Comparison of ENCODE assay signal across 39 cellular contexts in genomic region chrX:133042260-133042659, GRCh38. TPM values are rescaled to one million over a fixed set of nuclear protein-coding genes. Genes with fewer than 3 reads are reported as not detected.
"Had no signal": no experiment of that assay in that cellular context is flagged by ENCODE, and none has a peak within 500 bp of the region (broad histone marks: within the 10 kb centered on the region; RNA-seq: fewer than 3 reads in every experiment).

No MANE protein-coding gene starts in this region.

- H3K9me3 ChIP-seq: adrenal gland, body of pancreas had no signal

- H3K4me3 ChIP-seq: adrenal gland, ascending aorta, body of pancreas, breast epithelium, cardiac muscle cell had no signal

- H3K27me3 ChIP-seq: ascending aorta, body of pancreas, brain microvascular endothelial cell, cardiac muscle cell had no signal

- H3K27ac ChIP-seq: adrenal gland, ascending aorta, body of pancreas, brain microvascular endothelial cell, breast epithelium, cardiac muscle cell had no signal

- H3K36me3 ChIP-seq: adrenal gland, ascending aorta, brain microvascular endothelial cell, breast epithelium, cardiac muscle cell had no signal

- ATAC-seq: activated naive CD4-positive, alpha-beta T cell treated with anti-CD3 and anti-CD28 coated beads, Interleukin-2, amount 50 U/mL, for 72 hours; activated naive CD8-positive, alpha-beta T cell treated with anti-CD3 and anti-CD28 coated beads, Interleukin-2, amount 50 U/mL, for 24 hours; activated T-cell treated with anti-CD3 and anti-CD28 coated beads, Interleukin-2, amount 50 U/mL, for 4 hours; activated T-cell treated with anti-CD3 and anti-CD28 coated beads, Interleukin-2, amount 50 U/mL, for 72 hours; activated T-helper 17 cell treated with anti-CD3 and anti-CD28 coated beads, Interleukin-2, amount 50 U/mL, for 72 hours; body of pancreas had no signal

- H3K4me1 ChIP-seq: adrenal gland, ascending aorta, body of pancreas, breast epithelium had no signal

- DNase-seq: activated effector memory CD4-positive, alpha-beta T cell treated with anti-CD3 and anti-CD28 coated beads, Interleukin-2, amount 50 U/mL, for 16 hours; activated effector memory CD4-positive, alpha-beta T cell treated with Interleukin-2 at 50 U/mL for 16 hours; activated gamma-delta T cell; activated gamma-delta T cell treated with Interleukin-2 at 50 U/mL for 16 hours; activated naive CD4-positive, alpha-beta T cell; activated naive CD4-positive, alpha-beta T cell treated with anti-CD3 and anti-CD28 coated beads for 36 hours; activated naive CD4-positive, alpha-beta T cell treated with anti-CD3 and anti-CD28 coated beads, Interleukin-2, amount 10 ng/mL, durations not matched to agents 7 days and 5 days; activated naive CD4-positive, alpha-beta T cell treated with anti-CD3 and anti-CD28 coated beads, Interleukin-2, amount 50 U/mL, for 16 hours; activated naive CD4-positive, alpha-beta T cell treated with Interleukin-2 at 50 U/mL for 16 hours; activated naive CD8-positive, alpha-beta T cell treated with anti-CD3 and anti-CD28 coated beads for 36 hours; activated naive CD8-positive, alpha-beta T cell treated with anti-CD3 and anti-CD28 coated beads, Interleukin-2, amount 10 ng/mL, durations not matched to agents 7 days and 5 days; activated naive CD8-positive, alpha-beta T cell treated with anti-CD3 and anti-CD28 coated beads, Interleukin-2, amount 50 U/mL, for 24 hours; activated T-cell treated with anti-CD3 and anti-CD28 coated beads, Interleukin-2, amount 50 U/mL, for 1 hour; activated T-cell treated with anti-CD3 and anti-CD28 coated beads, Interleukin-2, amount 50 U/mL, for 24 hours; activated T-cell treated with anti-CD3 and anti-CD28 coated beads, Interleukin-2, amount 50 U/mL, for 4 hours; activated T-cell treated with anti-CD3 and anti-CD28 coated beads, Interleukin-2, amount 50 U/mL, for 48 hours; activated T-cell treated with anti-CD3 and anti-CD28 coated beads, Interleukin-2, amount 50 U/mL, for 72 hours; adrenal gland; amniotic stem cell; amygdala; anterior cingulate cortex; aorta; body of pancreas; brain microvascular endothelial cell; caudate nucleus; central memory CD4-positive, alpha-beta T cell; cerebellar nuclear complex had no signal

RNA-seq across cellular contexts. Expression of gene USP26, which starts 54.6 kb away (rescaled TPM):
- total RNA-seq: activated naive CD4-positive, alpha-beta T cell treated with anti-CD3 and anti-CD28 coated beads for 36 hours; activated naive CD4-positive, alpha-beta T cell treated with anti-CD3 and anti-CD28 coated beads, Interleukin-2, amount 50 U/mL, for 72 hours; activated naive CD8-positive, alpha-beta T cell treated with anti-CD3 and anti-CD28 coated beads for 36 hours; activated naive CD8-positive, alpha-beta T cell treated with anti-CD3 and anti-CD28 coated beads, Interleukin-2, amount 10 ng/mL, durations not matched to agents 7 days and 5 days; activated T-cell treated with anti-CD3 and anti-CD28 coated beads, Interleukin-2, amount 50 U/mL, for 4 hours; activated T-cell treated with anti-CD3 and anti-CD28 coated beads, Interleukin-2, amount 50 U/mL, for 72 hours; activated T-helper 1 cell treated with anti-CD3 and anti-CD28 coated beads, Interleukin-12 subunit alpha, Interleukin-12 subunit beta, Interleukin-2, Interleukin-4 antibody, amounts not matched to agents 30 ng/mL and 10 ng/mL and 1 ng/mL, durations not matched to agents 14 hours and 24 hours and 36 hours; activated T-helper 17 cell treated with anti-CD3 and anti-CD28 coated beads, Interleukin-2, amount 50 U/mL, for 72 hours; activated T-helper 2 cell treated with anti-CD3 and anti-CD28 coated beads, Interferon-gamma antibody, Interleukin-2, Interleukin-4, amounts not matched to agents 10 μg/mL and 5 μg/mL and 100 μg/mL, durations not matched to agents 14 hours and 24 hours and 36 hours; adrenal gland; aorta; ascending aorta; astrocyte; body of pancreas; breast epithelium; bronchial epithelial cell; cardiac muscle cell; cardiac septum; cerebellum had no signal
- polyA plus RNA-seq: adipose tissue, adrenal gland, aorta, cardiac muscle cell had no signal
